In genomic region chr10:98272690-98273453, GRCh38 we compare ENCODE assay signal across 18 cellular contexts. TPM values are rescaled to one million over a fixed set of nuclear protein-coding genes. Genes with fewer than 3 reads are reported as not detected.
DNase-seq lines count a peak whose midpoint lies in the region; ATAC-seq and TF ChIP-seq lines count a peak whose summit lies in the region.
"Had no signal": no experiment of that assay in that cellular context is flagged by ENCODE, and none has a peak within 500 bp of the region (broad histone marks: within the 10 kb centered on the region; RNA-seq: fewer than 3 reads in every experiment).

No MANE protein-coding gene starts in this region.

- H3K27ac Mint-ChIP-seq in GM23338 (no peak overlapping the region), endodermal cell (no peak overlapping the region)

- H3K4ac ChIP-seq in mesendoderm (ENCODE audit: low read depth, low read length): no peak overlapping the region

- H3K4me3 ChIP-seq in GM23338: no peak overlapping the region
- no peak overlapping the region for H3K4me3 ChIP-seq in endodermal cell (ENCODE audit: low read length)
- H3K4me3 ChIP-seq in mesendoderm (ENCODE audit: low read length): no peak overlapping the region
- H3K4me3 ChIP-seq: A549, K562 had no signal

- 0 out of 3 replicates have a peak, but pooled peaks cover 3% of the 10 kb centered on the region for H3K9me3 Mint-ChIP-seq in GM23338
- H3K9me3 Mint-ChIP-seq in endodermal cell: no peaks in the 10 kb centered on the region

- peaks cover 25% of the 10 kb centered on the region for H3K4me1 Mint-ChIP-seq in GM23338
- peaks cover 23% of the 10 kb centered on the region for H3K4me1 Mint-ChIP-seq in endodermal cell

- H3K27ac ChIP-seq in GM23338 (ENCODE audit: low read depth): no peak overlapping the region
- no peak overlapping the region for H3K27ac ChIP-seq in endodermal cell (ENCODE audit: low read depth, low read length)
- H3K27ac ChIP-seq in mesendoderm (ENCODE audit: low read depth, low read length): no peak overlapping the region
- H3K27ac ChIP-seq: A549, C4-2B had no signal

- H3K9ac ChIP-seq in endodermal cell (ENCODE audit: extremely low read depth, low read length, poor library complexity, severe bottlenecking) (no peak overlapping the region), mesendoderm (ENCODE audit: low read length) (no peak overlapping the region)

- no peaks in the 10 kb centered on the region for H4K20me1 ChIP-seq in GM23338 (replicated peaks; ENCODE audit: insufficient read depth)

- no peaks in the 10 kb centered on the region for H3K9me3 ChIP-seq in endodermal cell (ENCODE audit: control insufficient read depth, low read length)
- H3K9me3 ChIP-seq: A549 had no signal

- H3K4me3 Mint-ChIP-seq in GM23338 (no peak overlapping the region), endodermal cell (no peak overlapping the region)

- H3K36me3 ChIP-seq in GM23338 (ENCODE audit: insufficient read depth) (no peaks in the 10 kb centered on the region), endodermal cell (ENCODE audit: control insufficient read depth, insufficient read depth, low read length) (no peaks in the 10 kb centered on the region), mesendoderm (ENCODE audit: control insufficient read depth, insufficient read depth, low read length) (no peaks in the 10 kb centered on the region)

- H3K36me3 Mint-ChIP-seq in GM23338 (ENCODE audit: low read depth): no peaks in the 10 kb centered on the region
- H3K36me3 Mint-ChIP-seq in endodermal cell (ENCODE audit: low read depth): no peaks in the 10 kb centered on the region

- H3K27me3 Mint-ChIP-seq in GM23338 (ENCODE audit: insufficient read depth, low read depth, poor library complexity) (peaks cover 6% of the 10 kb centered on the region), endodermal cell (ENCODE audit: insufficient read depth) (peaks cover 31% of the 10 kb centered on the region)

- H2BK120ac ChIP-seq in mesendoderm (ENCODE audit: low read depth, low read length): no peak overlapping the region

- H3K4me2 ChIP-seq in GM23338 (no peak overlapping the region), mesendoderm (ENCODE audit: low read length) (no peak overlapping the region)
- H3K4me2 ChIP-seq: A549 had no signal

- H3K18ac ChIP-seq in mesendoderm (ENCODE audit: low read length): no peak overlapping the region

- H3F3A ChIP-seq in GM23338 (replicated peaks; ENCODE audit: low read depth): no peaks in the 10 kb centered on the region

- TF ChIP-seq CTCF in GM23338 (conservative IDR thresholded peaks at IDR 0.05; ENCODE audit: low read depth in 2 of 2) (no peak), endodermal cell (conservative IDR thresholded peaks at IDR 0.05) (no peak)

- H3K79me1 ChIP-seq in mesendoderm (ENCODE audit: low read length): no peaks in the 10 kb centered on the region

- H2AK5ac ChIP-seq in mesendoderm (ENCODE audit: low read length): no peak overlapping the region

- H2AFZ ChIP-seq in GM23338: peak overlapping the region; percentile 52; the same call in 1 of the 2 replicates

- no peak overlapping the region for H3K56ac ChIP-seq in mesendoderm (ENCODE audit: low read length)

- no peak overlapping the region for H4K8ac ChIP-seq in mesendoderm (ENCODE audit: low read depth, low read length)

- H3K23ac ChIP-seq in mesendoderm (ENCODE audit: low read length): no peak overlapping the region

- H3K79me2 ChIP-seq in GM23338 (replicated peaks; ENCODE audit: insufficient read depth) (no peaks in the 10 kb centered on the region), mesendoderm (ENCODE audit: control insufficient read depth, insufficient read depth, low read length) (no peaks in the 10 kb centered on the region)

- H4K5ac ChIP-seq in mesendoderm (ENCODE audit: low read length): no peak overlapping the region

- H3K4me1 ChIP-seq in GM23338 (ENCODE audit: insufficient read depth) (peaks cover 6% of the 10 kb centered on the region), endodermal cell (ENCODE audit: control insufficient read depth, insufficient read depth, low read length) (peaks cover 5% of the 10 kb centered on the region), mesendoderm (ENCODE audit: control insufficient read depth, low read depth, low read length) (peaks cover 8% of the 10 kb centered on the region)

- 81 to 89% methylated on average over 7 to 10 of the region's 10 CpGs for WGBS in endodermal cell (ENCODE audit: insufficient coverage in 1 of 2, insufficient read length in 1 of 2), 2 experiments
- WGBS in mesendoderm (ENCODE audit: extremely low coverage, insufficient coverage, low lambda C conversion rate): no CpG with 5 or more reads among the region's 10 CpGs

- H2BK5ac ChIP-seq in mesendoderm (ENCODE audit: low read length): no peak overlapping the region

- H3K9me2 ChIP-seq in GM23338 (ENCODE audit: insufficient read depth): peaks cover 11% of the 10 kb centered on the region; the same call in 1 of the 2 replicates

- no peak overlapping the region for H2BK15ac ChIP-seq in mesendoderm (replicated peaks; ENCODE audit: low read depth)

- H3K27me3 ChIP-seq in GM23338 (ENCODE audit: insufficient read depth) (peaks cover 5% of the 10 kb centered on the region; the same call in 1 of the 2 replicates), endodermal cell (ENCODE audit: control insufficient read depth, insufficient read depth, low read length, poor library complexity, severe bottlenecking) (no peaks in the 10 kb centered on the region), mesendoderm (ENCODE audit: insufficient read depth, low read length, poor library complexity) (no peaks in the 10 kb centered on the region)

- peak; percentile 71 for ATAC-seq in GM23338
- no peak for ATAC-seq in GM21360 (IDR thresholded peaks at IDR 0.05; ENCODE audit: unreplicated experiment)
- ATAC-seq: A549, K562 had no signal

- peak; percentile 16 for DNase-seq in A172 (ENCODE audit: low spot score)
- peak; percentile 58 for DNase-seq in GM23338 (ENCODE audit: low spot score)
- DNase-seq in endodermal cell: peak; percentile 79
- DNase-seq in mesendoderm: peak; percentile 58
- no peak for DNase-seq in RKO (ENCODE audit: low spot score)
- no peak for DNase-seq in SW 1271 (lab: John Stamatoyannopoulos, UW)
- DNase-seq in activated T-cell treated with anti-CD3 and anti-CD28 coated beads, Interleukin-2, amount 50 U/mL, for 1 hour: no peak
- DNase-seq: COR-L47, NCI-H1436, NCI-H2029, NCI-H2171, NCI-H446 treated with DMSO at 0.1 percent for 48 hours, OCI-M1, RPMI8226 had no signal

TF ChIP-seq in GM23338, 12 proteins besides CTCF, POLR2A, EP300 and RAD21 (continues in another document):
- no peak for TF ChIP-seq ZNF331 (CRISPR knock-in tag; IDR thresholded peaks at IDR 0.05; ENCODE audit: low read depth)
- TF ChIP-seq, protein P1, sequence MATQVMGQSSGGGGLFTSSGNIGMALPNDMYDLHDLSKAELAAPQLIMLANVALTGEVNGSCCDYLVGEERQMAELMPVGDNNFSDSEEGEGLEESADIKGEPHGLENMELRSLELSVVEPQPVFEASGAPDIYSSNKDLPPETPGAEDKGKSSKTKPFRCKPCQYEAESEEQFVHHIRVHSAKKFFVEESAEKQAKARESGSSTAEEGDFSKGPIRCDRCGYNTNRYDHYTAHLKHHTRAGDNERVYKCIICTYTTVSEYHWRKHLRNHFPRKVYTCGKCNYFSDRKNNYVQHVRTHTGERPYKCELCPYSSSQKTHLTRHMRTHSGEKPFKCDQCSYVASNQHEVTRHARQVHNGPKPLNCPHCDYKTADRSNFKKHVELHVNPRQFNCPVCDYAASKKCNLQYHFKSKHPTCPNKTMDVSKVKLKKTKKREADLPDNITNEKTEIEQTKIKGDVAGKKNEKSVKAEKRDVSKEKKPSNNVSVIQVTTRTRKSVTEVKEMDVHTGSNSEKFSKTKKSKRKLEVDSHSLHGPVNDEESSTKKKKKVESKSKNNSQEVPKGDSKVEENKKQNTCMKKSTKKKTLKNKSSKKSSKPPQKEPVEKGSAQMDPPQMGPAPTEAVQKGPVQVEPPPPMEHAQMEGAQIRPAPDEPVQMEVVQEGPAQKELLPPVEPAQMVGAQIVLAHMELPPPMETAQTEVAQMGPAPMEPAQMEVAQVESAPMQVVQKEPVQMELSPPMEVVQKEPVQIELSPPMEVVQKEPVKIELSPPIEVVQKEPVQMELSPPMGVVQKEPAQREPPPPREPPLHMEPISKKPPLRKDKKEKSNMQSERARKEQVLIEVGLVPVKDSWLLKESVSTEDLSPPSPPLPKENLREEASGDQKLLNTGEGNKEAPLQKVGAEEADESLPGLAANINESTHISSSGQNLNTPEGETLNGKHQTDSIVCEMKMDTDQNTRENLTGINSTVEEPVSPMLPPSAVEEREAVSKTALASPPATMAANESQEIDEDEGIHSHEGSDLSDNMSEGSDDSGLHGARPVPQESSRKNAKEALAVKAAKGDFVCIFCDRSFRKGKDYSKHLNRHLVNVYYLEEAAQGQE (IDR thresholded peaks at IDR 0.05; ENCODE audit: unreplicated experiment): no peak

RNA-seq across cellular contexts. Expression of gene LOXL4, which starts 4.9 kb away (rescaled TPM):
- total RNA-seq in A172 (2014; rRNA removed; shearing (Covaris generic)): 15.4 and 24.9 TPM in 2 replicates
- 0.23 and 0.38 TPM in 2 replicates for total RNA-seq in GM23338 (2014; rRNA removed; shearing (Covaris generic))
- 0.16 and 0.21 TPM in 2 replicates for polyA plus RNA-seq in GM23338 (2016; fragmentation: Nextera tagmentation; extraction: Ambion mirVana)
- total RNA-seq in endodermal cell: under 1 TPM; 0.57 to 0.77 TPM
- polyA plus RNA-seq in endodermal cell (2013, experiment 1 of 2): 4.0 TPM
- polyA plus RNA-seq in endodermal cell (2013, experiment 2 of 2): 4.2 TPM
- polyA plus RNA-seq in mesendoderm (2013, experiment 1 of 2): 0.67 TPM
- polyA plus RNA-seq in mesendoderm (2013, experiment 2 of 2): 0.64 TPM

Comparison
In these comparisons a context has a peak if more than half of its experiments do, and no peak if none do; other contexts are left out.
1. DNase-seq: peak in A172 (single experiment), GM23338 (single experiment), endodermal cell (single experiment) and mesendoderm (single experiment); none in RKO (single experiment), SW 1271 (0 of 2) and activated T-cell treated with anti-CD3 and anti-CD28 coated beads, Interleukin-2, amount 50 U/mL, for 1 hour (single experiment).